30 cellular contexts compared by ENCODE assay signal in genomic region chr2:9877726-9878125, GRCh38.
"Had no signal": no experiment of that assay in that cellular context is flagged by ENCODE, and none has a peak within 500 bp of the region (broad histone marks: within the 10 kb centered on the region; RNA-seq: fewer than 3 reads in every experiment).

No MANE protein-coding gene starts in this region.

- DNase-seq: cerebellar nuclear complex; cortex of kidney; effector CD4-positive, alpha-beta T cell; heart right ventricle; hypothalamus; mucosa of descending colon; naive B cell; stimulated activated CD4-positive, alpha-beta T cell treated with anti-CD3 and anti-CD28 coated beads, Interleukin-12 subunit alpha, Interleukin-12 subunit beta, amount 100 ng/mL, for 4 hours; stimulated activated CD4-positive, alpha-beta T cell treated with anti-CD3 and anti-CD28 coated beads, Interleukin-2, amount 100 ng/mL, for 24 hours; stimulated activated CD4-positive, alpha-beta T cell treated with anti-CD3 and anti-CD28 coated beads, Interleukin-4, amount 100 ng/mL, for 24 hours; stimulated activated naive CD8-positive, alpha-beta T cell treated with anti-CD3 and anti-CD28 coated beads, Interleukin-15, Interleukin-2, amounts not matched to agents 100 U/mL and 50 U/mL, for 24 hours; substantia nigra; testis; tibial artery; upper lobe of left lung had no signal

- H3K9me3 Mint-ChIP-seq: memory B cell; mesothelial cell of epicardium; naive B cell; natural killer cell treated with Interleukin-12 subunit alpha and Interleukin-12 subunit beta and Interleukin-15 and Interleukin-18, amount 100 ng/mL, for 72 hours; neural crest cell; stimulated activated memory B cell treated with anti-CD40 and anti-IgM and Interleukin-4, amounts not matched to agents 10 μg/mL and 1 μg/mL and 100 μg/mL, for 72 hours had no signal

- H3K27ac Mint-ChIP-seq: memory B cell; mesothelial cell of epicardium; natural killer cell treated with Interleukin-12 subunit alpha and Interleukin-12 subunit beta and Interleukin-15 and Interleukin-18, amount 100 ng/mL, for 72 hours; progenitor cell of endocrine pancreas; stimulated activated memory B cell treated with anti-CD40 and anti-IgM and Interleukin-4, amounts not matched to agents 10 μg/mL and 1 μg/mL and 100 μg/mL, for 72 hours had no signal

- H3K4me2 ChIP-seq: smooth muscle cell had no signal

- H3K79me2 ChIP-seq: parathyroid adenoma had no signal

- H3K27ac ChIP-seq: epithelial cell of prostate, esophagus muscularis mucosa, gastroesophageal sphincter, heart right ventricle, parathyroid adenoma, testis, tibial artery, upper lobe of left lung had no signal

- H3K27me3 ChIP-seq: esophagus muscularis mucosa, foreskin keratinocyte, gastroesophageal sphincter, heart right ventricle, testis, tibial artery, upper lobe of left lung had no signal

- H3K4me3 ChIP-seq: esophagus muscularis mucosa, gastroesophageal sphincter, heart right ventricle, lung, mucosa of descending colon, smooth muscle cell, testis, tibial artery, upper lobe of left lung had no signal

- H3K9me3 ChIP-seq: esophagus muscularis mucosa, gastroesophageal sphincter, heart right ventricle, mucosa of descending colon, testis, tibial artery, upper lobe of left lung had no signal

- H3K4me1 Mint-ChIP-seq: memory B cell; naive B cell; neural crest cell; stimulated activated memory B cell treated with anti-CD40 and anti-IgM and Interleukin-4, amounts not matched to agents 10 μg/mL and 1 μg/mL and 100 μg/mL, for 72 hours had no signal

- H3K27me3 Mint-ChIP-seq: memory B cell; naive B cell; natural killer cell treated with Interleukin-12 subunit alpha and Interleukin-12 subunit beta and Interleukin-15 and Interleukin-18, amount 100 ng/mL, for 72 hours; progenitor cell of endocrine pancreas; stimulated activated memory B cell treated with anti-CD40 and anti-IgM and Interleukin-4, amounts not matched to agents 10 μg/mL and 1 μg/mL and 100 μg/mL, for 72 hours had no signal

- ATAC-seq: gastroesophageal sphincter; heart right ventricle; left lobe of liver; mucosa of descending colon; natural killer cell treated with Interleukin-12 subunit alpha and Interleukin-12 subunit beta and Interleukin-15 and Interleukin-18, amount 100 ng/mL, for 72 hours; sciatic nerve; stimulated activated memory B cell treated with anti-CD40 and anti-IgM and Interleukin-4, amounts not matched to agents 10 μg/mL and 1 μg/mL and 100 μg/mL, for 72 hours; stimulated activated naive CD8-positive, alpha-beta T cell treated with anti-CD3 and anti-CD28 coated beads, Interleukin-15, Interleukin-2, amounts not matched to agents 100 U/mL and 50 U/mL, for 24 hours had no signal

- H3K4me3 Mint-ChIP-seq: memory B cell; mesothelial cell of epicardium; naive B cell; natural killer cell treated with Interleukin-12 subunit alpha and Interleukin-12 subunit beta and Interleukin-15 and Interleukin-18, amount 100 ng/mL, for 72 hours; neural crest cell; stimulated activated memory B cell treated with anti-CD40 and anti-IgM and Interleukin-4, amounts not matched to agents 10 μg/mL and 1 μg/mL and 100 μg/mL, for 72 hours had no signal

- H2AFZ ChIP-seq: parathyroid adenoma had no signal

- H3K4me1 ChIP-seq: esophagus muscularis mucosa, gastroesophageal sphincter, heart right ventricle, parathyroid adenoma, testis, tibial artery, upper lobe of left lung had no signal
